In genomic region chr7:55961994-55962393, GRCh38 we compare ENCODE assay signal across 28 cellular contexts. TPM values are rescaled to one million over a fixed set of nuclear protein-coding genes. Genes with fewer than 3 reads are reported as not detected.
DNase-seq lines count a peak whose midpoint lies in the region; ATAC-seq lines count a peak whose summit lies in the region.
"Had no signal": no experiment of that assay in that cellular context is flagged by ENCODE, and none has a peak within 500 bp of the region (broad histone marks: within the 10 kb centered on the region; RNA-seq: fewer than 3 reads in every experiment).

No MANE protein-coding gene starts in this region.

- no peaks in the 10 kb centered on the region for H3K9me3 ChIP-seq in T-helper 17 cell (ENCODE audit: control insufficient read depth, low read length, poor library complexity, severe bottlenecking)
- H3K9me3 ChIP-seq: right lobe of liver, stomach, tibial artery had no signal

- H3K27me3 Mint-ChIP-seq in T-helper 17 cell, result no peaks in the 10 kb centered on the region
- no peaks in the 10 kb centered on the region for H3K27me3 Mint-ChIP-seq in stimulated activated naive B cell treated with anti-CD40 and anti-IgM and Interleukin-4, amounts not matched to agents 10 μg/mL and 1 μg/mL and 100 μg/mL, for 72 hours
- H3K27me3 Mint-ChIP-seq in activated T-helper 1 cell treated with anti-CD3 and anti-CD28 coated beads, Interleukin-12 subunit alpha, Interleukin-12 subunit beta, Interleukin-2, Interleukin-4 antibody, amounts not matched to agents 30 ng/mL and 10 ng/mL and 1 ng/mL, durations not matched to agents 14 hours and 24 hours and 36 hours (ENCODE audit: insufficient read depth), result no peaks in the 10 kb centered on the region
- H3K27me3 Mint-ChIP-seq: CD4-positive, alpha-beta memory T cell had no signal

- H3K4me1 Mint-ChIP-seq in T-helper 17 cell, result peaks cover 15% of the 10 kb centered on the region
- H3K4me1 Mint-ChIP-seq in stimulated activated naive B cell treated with anti-CD40 and anti-IgM and Interleukin-4, amounts not matched to agents 10 μg/mL and 1 μg/mL and 100 μg/mL, for 72 hours, result peaks cover 14 to 24% of the 10 kb centered on the region in 2 donors
- peaks cover 20% of the 10 kb centered on the region for H3K4me1 Mint-ChIP-seq in activated T-helper 1 cell treated with anti-CD3 and anti-CD28 coated beads, Interleukin-12 subunit alpha, Interleukin-12 subunit beta, Interleukin-2, Interleukin-4 antibody, amounts not matched to agents 30 ng/mL and 10 ng/mL and 1 ng/mL, durations not matched to agents 14 hours and 24 hours and 36 hours (ENCODE audit: low read depth)

- no peaks in the 10 kb centered on the region for H3K36me3 Mint-ChIP-seq in T-helper 17 cell (ENCODE audit: low read depth)
- peaks cover 15 to 28% of the 10 kb centered on the region in 2 donors for H3K36me3 Mint-ChIP-seq in stimulated activated naive B cell treated with anti-CD40 and anti-IgM and Interleukin-4, amounts not matched to agents 10 μg/mL and 1 μg/mL and 100 μg/mL, for 72 hours
- H3K36me3 Mint-ChIP-seq in activated T-helper 1 cell treated with anti-CD3 and anti-CD28 coated beads, Interleukin-12 subunit alpha, Interleukin-12 subunit beta, Interleukin-2, Interleukin-4 antibody, amounts not matched to agents 30 ng/mL and 10 ng/mL and 1 ng/mL, durations not matched to agents 14 hours and 24 hours and 36 hours (ENCODE audit: low read depth), result peaks cover 7% of the 10 kb centered on the region
- H3K36me3 Mint-ChIP-seq: CD4-positive, alpha-beta memory T cell had no signal

- H3K27ac Mint-ChIP-seq in T-helper 17 cell, result peak overlapping the region; percentile 96
- H3K27ac Mint-ChIP-seq in stimulated activated naive B cell treated with anti-CD40 and anti-IgM and Interleukin-4, amounts not matched to agents 10 μg/mL and 1 μg/mL and 100 μg/mL, for 72 hours, result peak overlapping the region; percentile 72
- no peak overlapping the region for H3K27ac Mint-ChIP-seq in activated T-helper 1 cell treated with anti-CD3 and anti-CD28 coated beads, Interleukin-12 subunit alpha, Interleukin-12 subunit beta, Interleukin-2, Interleukin-4 antibody, amounts not matched to agents 30 ng/mL and 10 ng/mL and 1 ng/mL, durations not matched to agents 14 hours and 24 hours and 36 hours
- H3K27ac Mint-ChIP-seq: GM23338, WTC11 had no signal

- H3K4me3 Mint-ChIP-seq in T-helper 17 cell, result no peak overlapping the region
- H3K4me3 Mint-ChIP-seq in stimulated activated naive B cell treated with anti-CD40 and anti-IgM and Interleukin-4, amounts not matched to agents 10 μg/mL and 1 μg/mL and 100 μg/mL, for 72 hours, result no peak overlapping the region
- H3K4me3 Mint-ChIP-seq in activated T-helper 1 cell treated with anti-CD3 and anti-CD28 coated beads, Interleukin-12 subunit alpha, Interleukin-12 subunit beta, Interleukin-2, Interleukin-4 antibody, amounts not matched to agents 30 ng/mL and 10 ng/mL and 1 ng/mL, durations not matched to agents 14 hours and 24 hours and 36 hours, result no peak overlapping the region
- H3K4me3 Mint-ChIP-seq: GM23338, WTC11 had no signal

- DNase-seq in DMS 273 (lab: John Stamatoyannopoulos, UW; ENCODE audit: unreplicated experiment), result peak; percentile 39
- DNase-seq in DMS 273 treated with DMSO at 0.1 percent for 48 hours (lab: John Stamatoyannopoulos, UW), result no peak
- DNase-seq in T-helper 17 cell, result no peak
- DNase-seq in stimulated activated naive B cell treated with anti-CD40 and anti-IgM and Interleukin-4, amounts not matched to agents 10 μg/mL and 1 μg/mL and 100 μg/mL, for 72 hours, result no peak
- no peak for DNase-seq in activated T-helper 1 cell treated with anti-CD3 and anti-CD28 coated beads, Interleukin-12 subunit alpha, Interleukin-12 subunit beta, Interleukin-2, Interleukin-4 antibody, amounts not matched to agents 30 ng/mL and 10 ng/mL and 1 ng/mL, durations not matched to agents 14 hours and 24 hours and 36 hours (ENCODE audit: low spot score)
- no peak for DNase-seq in NCI-H345 (lab: John Stamatoyannopoulos, UW)
- no peak for DNase-seq in stimulated activated CD4-positive, alpha-beta T cell treated with anti-CD3 and anti-CD28 coated beads, Interleukin-4, amount 100 ng/mL, for 24 hours
- DNase-seq: activated CD4-positive, alpha-beta T cell treated with anti-CD3 and anti-CD28 coated beads, Interleukin-2, amount 50 U/mL, for 48 hours; activated CD8-positive, alpha-beta memory T cell treated with anti-CD3 and anti-CD28 coated beads, Interleukin-2, amount 50 U/mL, for 4 hours; CD4-positive, alpha-beta memory T cell; DMS153; GDM1; glutamatergic neuron; Kasumi-1; kidney; NCI-H1092 treated with DMSO at 0.1 percent for 48 hours; NCI-H187 treated with DMSO at 0.1 percent for 48 hours; NCI-H774; posterior cingulate gyrus; right lobe of liver; SHP77; stomach; T1000; tibial artery had no signal

- H3K9me3 Mint-ChIP-seq in stimulated activated naive B cell treated with anti-CD40 and anti-IgM and Interleukin-4, amounts not matched to agents 10 μg/mL and 1 μg/mL and 100 μg/mL, for 72 hours, result no peaks in the 10 kb centered on the region
- H3K9me3 Mint-ChIP-seq in activated T-helper 1 cell treated with anti-CD3 and anti-CD28 coated beads, Interleukin-12 subunit alpha, Interleukin-12 subunit beta, Interleukin-2, Interleukin-4 antibody, amounts not matched to agents 30 ng/mL and 10 ng/mL and 1 ng/mL, durations not matched to agents 14 hours and 24 hours and 36 hours, result no peaks in the 10 kb centered on the region
- H3K9me3 Mint-ChIP-seq: brain, GM23338 had no signal

- ATAC-seq in T-helper 17 cell, result no peak
- peak; percentile 19 for ATAC-seq in esophagus mucosa
- ATAC-seq in stimulated activated naive B cell treated with anti-CD40 and anti-IgM and Interleukin-4, amounts not matched to agents 10 μg/mL and 1 μg/mL and 100 μg/mL, for 72 hours (replicated peaks), result no peak
- ATAC-seq: GM23338, right lobe of liver, WTC11 had no signal

- intact Hi-C loops in activated T-helper 1 cell treated with anti-CD3 and anti-CD28 coated beads, Interleukin-12 subunit alpha, Interleukin-12 subunit beta, Interleukin-2, Interleukin-4 antibody, amounts not matched to agents 30 ng/mL and 10 ng/mL and 1 ng/mL, durations not matched to agents 14 hours and 24 hours and 36 hours (cut with micrococcal nuclease), result loop anchor here (10.0 kb wide), 1 partner anchor 527 kb away; no protein-coding TSS in a partner anchor

RNA-seq across cellular contexts. Expression of gene NIPSNAP2, which starts 2.4 kb away (rescaled TPM):
- total RNA-seq in T-helper 17 cell, result 10 to 100 TPM; 32.7 to 42.5 TPM
- 30.9 TPM for total RNA-seq in esophagus mucosa
- 49.4 and 50.0 TPM in 2 replicates for total RNA-seq in activated T-helper 1 cell treated with anti-CD3 and anti-CD28 coated beads, Interleukin-12 subunit alpha, Interleukin-12 subunit beta, Interleukin-2, Interleukin-4 antibody, amounts not matched to agents 30 ng/mL and 10 ng/mL and 1 ng/mL, durations not matched to agents 14 hours and 24 hours and 36 hours

RNA-seq across cellular contexts. Expression of gene MRPS17, which starts 10.3 kb away (rescaled TPM):
- total RNA-seq in T-helper 17 cell, result 1 to 10 TPM; 6.8 to 9.5 TPM
- total RNA-seq in esophagus mucosa, result 14.7 TPM
- total RNA-seq in activated T-helper 1 cell treated with anti-CD3 and anti-CD28 coated beads, Interleukin-12 subunit alpha, Interleukin-12 subunit beta, Interleukin-2, Interleukin-4 antibody, amounts not matched to agents 30 ng/mL and 10 ng/mL and 1 ng/mL, durations not matched to agents 14 hours and 24 hours and 36 hours, result 38.2 and 39.3 TPM in 2 replicates
